ENCODE assay signal across 26 cellular contexts in genomic region chrX:40373025-40373424, GRCh38.
"Had no signal": no experiment of that assay in that cellular context is flagged by ENCODE, and none has a peak within 500 bp of the region (broad histone marks: within the 10 kb centered on the region; RNA-seq: fewer than 3 reads in every experiment).

No MANE protein-coding gene starts in this region.

- H3K9me3 Mint-ChIP-seq: natural killer cell; stimulated activated memory B cell treated with anti-CD40 and anti-IgM and Interleukin-4, amounts not matched to agents 10 μg/mL and 1 μg/mL and 100 μg/mL, for 72 hours had no signal

- H3K4me1 Mint-ChIP-seq: natural killer cell, nephron, neural progenitor cell had no signal

- H3K4me3 Mint-ChIP-seq: natural killer cell; nephron; neural progenitor cell; stimulated activated memory B cell treated with anti-CD40 and anti-IgM and Interleukin-4, amounts not matched to agents 10 μg/mL and 1 μg/mL and 100 μg/mL, for 72 hours; stimulated activated naive CD8-positive, alpha-beta T cell treated with anti-CD3 and anti-CD28 coated beads, Interleukin-15, amount 100 ng/mL, for 72 hours had no signal

- H3K36me3 Mint-ChIP-seq: natural killer cell; neural progenitor cell; stimulated activated memory B cell treated with anti-CD40 and anti-IgM and Interleukin-4, amounts not matched to agents 10 μg/mL and 1 μg/mL and 100 μg/mL, for 72 hours had no signal

- ATAC-seq: natural killer cell; psoas muscle; right cardiac atrium; sciatic nerve; stimulated activated memory B cell treated with anti-CD40 and anti-IgM and Interleukin-4, amounts not matched to agents 10 μg/mL and 1 μg/mL and 100 μg/mL, for 72 hours; stimulated activated naive CD8-positive, alpha-beta T cell treated with anti-CD3 and anti-CD28 coated beads, Interleukin-15, amount 100 ng/mL, for 72 hours; stimulated activated naive CD8-positive, alpha-beta T cell treated with anti-CD3 and anti-CD28 coated beads, Interleukin-15, Interleukin-2, amounts not matched to agents 100 U/mL and 50 U/mL, for 24 hours had no signal

- H3K27ac Mint-ChIP-seq: natural killer cell; nephron; neural progenitor cell; progenitor cell of endocrine pancreas; stimulated activated memory B cell treated with anti-CD40 and anti-IgM and Interleukin-4, amounts not matched to agents 10 μg/mL and 1 μg/mL and 100 μg/mL, for 72 hours; stimulated activated naive CD8-positive, alpha-beta T cell treated with anti-CD3 and anti-CD28 coated beads, Interleukin-15, amount 100 ng/mL, for 72 hours had no signal

- DNase-seq: natural killer cell; occipital lobe; ovary; posterior cingulate gyrus; psoas muscle; right cardiac atrium; spleen; stimulated activated CD4-positive, alpha-beta T cell treated with anti-CD3 and anti-CD28 coated beads, Interleukin-12 subunit alpha, Interleukin-12 subunit beta, amount 100 ng/mL, for 4 hours; stimulated activated CD4-positive, alpha-beta T cell treated with anti-CD3 and anti-CD28 coated beads, Interleukin-1b, Interleukin-23, amount 100 ng/mL, for 48 hours; stimulated activated CD4-positive, alpha-beta T cell treated with anti-CD3 and anti-CD28 coated beads, Interleukin-4, amount 100 ng/mL, for 1 hour; stimulated activated CD4-positive, alpha-beta T cell treated with anti-CD3 and anti-CD28 coated beads, Interleukin-4, amount 100 ng/mL, for 4 hours; stimulated activated CD8-positive, alpha-beta memory T cell treated with anti-CD3 and anti-CD28 coated beads, Interleukin-4, amount 100 ng/mL, for 48 hours; stimulated activated naive CD4-positive, alpha-beta T cell; stimulated activated naive CD8-positive, alpha-beta T cell treated with anti-CD3 and anti-CD28 coated beads, Interleukin-15, amount 100 ng/mL, for 72 hours; stimulated activated naive CD8-positive, alpha-beta T cell treated with anti-CD3 and anti-CD28 coated beads, Interleukin-15, Interleukin-2, amounts not matched to agents 100 U/mL and 50 U/mL, for 24 hours; substantia nigra; testis; tibial artery; transverse colon; upper lobe of left lung had no signal

- FAIRE-seq: urothelium cell line had no signal

- H3K27me3 Mint-ChIP-seq: progenitor cell of endocrine pancreas; stimulated activated memory B cell treated with anti-CD40 and anti-IgM and Interleukin-4, amounts not matched to agents 10 μg/mL and 1 μg/mL and 100 μg/mL, for 72 hours; stimulated activated naive CD8-positive, alpha-beta T cell treated with anti-CD3 and anti-CD28 coated beads, Interleukin-15, amount 100 ng/mL, for 72 hours had no signal
